Comparison of ENCODE assay signal across 14 cellular contexts in the genomic region with DNA sequence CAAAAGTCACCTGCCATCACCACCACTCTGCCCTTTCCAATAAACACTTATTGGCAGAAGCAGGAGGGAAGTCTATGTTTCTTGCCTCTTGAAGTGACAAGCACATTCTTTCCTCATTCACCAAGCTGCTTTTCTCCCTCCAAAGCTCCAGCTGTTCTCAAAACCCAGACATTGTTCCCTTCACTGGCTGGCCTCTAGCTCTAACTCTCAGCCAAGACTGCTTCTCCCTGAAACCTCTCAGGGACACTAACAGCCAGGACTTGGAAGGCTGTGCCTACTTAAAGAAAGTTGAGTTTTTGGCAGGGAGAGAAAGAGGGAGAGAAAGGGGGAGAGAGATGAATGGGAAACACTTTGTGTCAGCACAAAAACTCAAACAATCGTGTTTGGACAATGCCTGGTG.
DNase-seq lines count a peak whose midpoint lies in the region; ATAC-seq, FAIRE-seq and TF ChIP-seq lines count a peak whose summit lies in the region.
"Had no signal": no experiment of that assay in that cellular context is flagged by ENCODE, and none has a peak within 500 bp of the region (broad histone marks: within the 10 kb centered on the region; RNA-seq: fewer than 3 reads in every experiment).

No MANE protein-coding gene starts in this region.

- peak in 6 of 8 donors; percentile 27 to 89 (median 80) for ATAC-seq in heart right ventricle
- ATAC-seq in HG03565 (IDR thresholded peaks at IDR 0.05; ENCODE audit: unreplicated experiment): no peak
- ATAC-seq: HCT116; natural killer cell; stimulated activated naive CD8-positive, alpha-beta T cell treated with anti-CD3 and anti-CD28 coated beads, Interleukin-15, amount 100 ng/mL, for 72 hours had no signal

- in situ Hi-C loops in GM13976 (cut with MboI; ENCODE audit: low sequenced_read_pairs, unreplicated experiment): no loop called here

- no peak for FAIRE-seq in GM12891 (lab: Jason Lieb, UNC)

- H3K36me3 ChIP-seq in ACC112 (ENCODE audit: insufficient read depth, low read length) (peaks cover 3% of the 10 kb centered on the region; the same call in 1 of the 2 replicates), heart right ventricle (no peaks in the 10 kb centered on the region), osteoblast (ENCODE audit: insufficient read depth, low read length) (no peaks in the 10 kb centered on the region)

- peaks cover 0 to 8% (median 0%) of the 10 kb centered on the region in 11 donors for H3K9me3 ChIP-seq in heart right ventricle
- H3K9me3 ChIP-seq in osteoblast (ENCODE audit: low read depth, low read length): no peaks in the 10 kb centered on the region
- H3K9me3 ChIP-seq: Caco-2 had no signal

- H3K27ac ChIP-seq in ACC112 (ENCODE audit: low read depth, low read length): peak overlapping the region; percentile 79
- peak overlapping the region in 3 of 10 donors; percentile 21 to 59 (median 47) for H3K27ac ChIP-seq in heart right ventricle
- H3K27ac ChIP-seq in osteoblast (ENCODE audit: low read depth, low read length): peak overlapping the region; percentile 52

- intact Hi-C loops in heart right ventricle (cut with DNase I): loop anchor here in 1 of 10 donors (10.0 kb wide), 1 partner anchor 65 kb away; no protein-coding TSS in a partner anchor

- H3K4me2 ChIP-seq in osteoblast (ENCODE audit: insufficient read depth, low read length): peak overlapping the region; percentile 35

- WGBS in heart right ventricle, 2 donors: 36 to 47% methylated on average over 1 of the region's 1 CpG

- H3K79me2 ChIP-seq in ACC112 (ENCODE audit: control insufficient read depth, insufficient read depth, low read length, unreplicated experiment): no peaks in the 10 kb centered on the region
- no peaks in the 10 kb centered on the region for H3K79me2 ChIP-seq in osteoblast (ENCODE audit: insufficient read depth, low read length)

- peak overlapping the region; percentile 2; the same call in 1 of the 2 replicates for H3K4me3 ChIP-seq in ACC112 (ENCODE audit: low read depth, low read length)
- H3K4me3 ChIP-seq in heart right ventricle: no peak overlapping the region
- no peak overlapping the region for H3K4me3 ChIP-seq in osteoblast (ENCODE audit: insufficient read depth, low read length)
- H3K4me3 ChIP-seq: skin epidermis had no signal

- TF ChIP-seq CTCF in heart right ventricle (IDR thresholded peaks at IDR 0.05) (no peak), osteoblast (IDR thresholded peaks at IDR 0.05; ENCODE audit: extremely low read depth, low read depth, low read length) (no peak), GM13976 (IDR thresholded peaks at IDR 0.05; ENCODE audit: borderline replicate concordance, control extremely low read depth, extremely low read depth, insufficient read depth, missing control alignments) (no peak)

- peak; percentile 49 for DNase-seq in astrocyte of the hippocampus (ENCODE audit: low read depth, low spot score)
- peak in 1 of 2 donors; percentile 7 for DNase-seq in heart right ventricle
- no peak for DNase-seq in osteoblast (ENCODE audit: insufficient read length, low spot score, missing footprints)
- DNase-seq in T-helper 9 cell: no peak
- no peak for DNase-seq in GM13976 (ENCODE audit: low spot score)
- DNase-seq in GM12891 (ENCODE audit: insufficient read length, low spot score): no peak
- DNase-seq: Caco-2; MM.1S; natural killer cell; stimulated activated naive CD8-positive, alpha-beta T cell treated with anti-CD3 and anti-CD28 coated beads, Interleukin-15, amount 100 ng/mL, for 72 hours had no signal

- H2AFZ ChIP-seq in ACC112 (ENCODE audit: low read length, unreplicated experiment): peak overlapping the region; percentile 92
- peak overlapping the region; percentile 87 for H2AFZ ChIP-seq in osteoblast (ENCODE audit: low read length)

- no peak for TF ChIP-seq POLR2A in GM12891 (IDR thresholded peaks at IDR 0.05; ENCODE audit: low read depth, low read length)

- peaks cover 39% of the 10 kb centered on the region for H3K4me1 ChIP-seq in ACC112 (ENCODE audit: control insufficient read depth, insufficient read depth, low read length, unreplicated experiment)
- H3K4me1 ChIP-seq in heart right ventricle: no peaks in the 10 kb centered on the region
- peaks cover 39% of the 10 kb centered on the region for H3K4me1 ChIP-seq in osteoblast (ENCODE audit: insufficient read depth, low read length)
- H3K4me1 ChIP-seq: Caco-2 had no signal

- H3K27me3 ChIP-seq in ACC112 (ENCODE audit: insufficient read depth, low read length) (no peaks in the 10 kb centered on the region), heart right ventricle (no peaks in the 10 kb centered on the region), osteoblast (ENCODE audit: insufficient read depth, low read length) (no peaks in the 10 kb centered on the region)

- no peaks in the 10 kb centered on the region for H4K20me1 ChIP-seq in osteoblast (ENCODE audit: insufficient read depth, low read length)

TF ChIP-seq in GM12891, 5 proteins besides CTCF, POLR2A, EP300 and RAD21:
- TF ChIP-seq PAX5 (IDR thresholded peaks at IDR 0.05; ENCODE audit: insufficient read depth, low read length, severe bottlenecking) (no peak), TAF1 (IDR thresholded peaks at IDR 0.05; ENCODE audit: low read depth, low read length) (no peak), POU2F2 (IDR thresholded peaks at IDR 0.05; ENCODE audit: low read depth, low read length) (no peak), POLR2AphosphoS5 (IDR thresholded peaks at IDR 0.05; ENCODE audit: low read depth, low read length) (no peak), SPI1 (IDR thresholded peaks at IDR 0.05; ENCODE audit: low read depth, low read length) (no peak)
